In genomic region chr3:40437893-40438292, GRCh38 we compare ENCODE assay signal across 3 cellular contexts.
TF ChIP-seq lines count a peak whose summit lies in the region.

No MANE protein-coding gene starts in this region.

TF ChIP-seq in SK-N-SH, 30 proteins besides CTCF, POLR2A, EP300 and RAD21 (continued from another document):
- TF ChIP-seq REST (IDR thresholded peaks at IDR 0.05; ENCODE audit: low read depth, low read length) = peak; percentile 87

TF ChIP-seq in SK-N-SH treated with all-trans-retinoic acid at 6 μM for 48 hours, 23 proteins besides CTCF, POLR2A, EP300 and RAD21 (continued from another document):
- no peak for TF ChIP-seq ESRRG (CRISPR knock-in tag; IDR thresholded peaks at IDR 0.05)
- TF ChIP-seq ZNF8 (CRISPR knock-in tag; IDR thresholded peaks at IDR 0.05) = no peak
- TF ChIP-seq CSDC2 (CRISPR knock-in tag; IDR thresholded peaks at IDR 0.05) = no peak
- no peak for TF ChIP-seq TCF4 (CRISPR knock-in tag; IDR thresholded peaks at IDR 0.05; ENCODE audit: borderline replicate concordance)
- no peak for TF ChIP-seq CSRNP3 (CRISPR knock-in tag; IDR thresholded peaks at IDR 0.05)
- no peak for TF ChIP-seq TSHZ2 (CRISPR knock-in tag; IDR thresholded peaks at IDR 0.05)
- TF ChIP-seq OSR1 (CRISPR knock-in tag; IDR thresholded peaks at IDR 0.05) = no peak
- no peak for TF ChIP-seq SNAI2 (CRISPR knock-in tag; IDR thresholded peaks at IDR 0.05)
- TF ChIP-seq, protein P1, sequence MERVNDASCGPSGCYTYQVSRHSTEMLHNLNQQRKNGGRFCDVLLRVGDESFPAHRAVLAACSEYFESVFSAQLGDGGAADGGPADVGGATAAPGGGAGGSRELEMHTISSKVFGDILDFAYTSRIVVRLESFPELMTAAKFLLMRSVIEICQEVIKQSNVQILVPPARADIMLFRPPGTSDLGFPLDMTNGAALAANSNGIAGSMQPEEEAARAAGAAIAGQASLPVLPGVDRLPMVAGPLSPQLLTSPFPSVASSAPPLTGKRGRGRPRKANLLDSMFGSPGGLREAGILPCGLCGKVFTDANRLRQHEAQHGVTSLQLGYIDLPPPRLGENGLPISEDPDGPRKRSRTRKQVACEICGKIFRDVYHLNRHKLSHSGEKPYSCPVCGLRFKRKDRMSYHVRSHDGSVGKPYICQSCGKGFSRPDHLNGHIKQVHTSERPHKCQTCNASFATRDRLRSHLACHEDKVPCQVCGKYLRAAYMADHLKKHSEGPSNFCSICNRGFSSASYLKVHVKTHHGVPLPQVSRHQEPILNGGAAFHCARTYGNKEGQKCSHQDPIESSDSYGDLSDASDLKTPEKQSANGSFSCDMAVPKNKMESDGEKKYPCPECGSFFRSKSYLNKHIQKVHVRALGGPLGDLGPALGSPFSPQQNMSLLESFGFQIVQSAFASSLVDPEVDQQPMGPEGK (CRISPR knock-in tag; IDR thresholded peaks at IDR 0.05; ENCODE audit: borderline replicate concordance) = no peak
- no peak for TF ChIP-seq PPARA (CRISPR knock-in tag; IDR thresholded peaks at IDR 0.05; ENCODE audit: borderline replicate concordance)
- TF ChIP-seq ZNF565 (CRISPR knock-in tag; conservative IDR thresholded peaks at IDR 0.05; ENCODE audit: low read depth) = no peak
- TF ChIP-seq ZFP3 (CRISPR knock-in tag; IDR thresholded peaks at IDR 0.05) = no peak
- TF ChIP-seq ZNF70 (CRISPR knock-in tag; IDR thresholded peaks at IDR 0.05) = no peak
- TF ChIP-seq, protein P2, sequence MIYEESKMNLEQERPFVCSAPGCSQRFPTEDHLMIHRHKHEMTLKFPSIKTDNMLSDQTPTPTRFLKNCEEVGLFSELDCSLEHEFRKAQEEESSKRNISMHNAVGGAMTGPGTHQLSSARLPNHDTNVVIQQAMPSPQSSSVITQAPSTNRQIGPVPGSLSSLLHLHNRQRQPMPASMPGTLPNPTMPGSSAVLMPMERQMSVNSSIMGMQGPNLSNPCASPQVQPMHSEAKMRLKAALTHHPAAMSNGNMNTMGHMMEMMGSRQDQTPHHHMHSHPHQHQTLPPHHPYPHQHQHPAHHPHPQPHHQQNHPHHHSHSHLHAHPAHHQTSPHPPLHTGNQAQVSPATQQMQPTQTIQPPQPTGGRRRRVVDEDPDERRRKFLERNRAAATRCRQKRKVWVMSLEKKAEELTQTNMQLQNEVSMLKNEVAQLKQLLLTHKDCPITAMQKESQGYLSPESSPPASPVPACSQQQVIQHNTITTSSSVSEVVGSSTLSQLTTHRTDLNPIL (CRISPR knock-in tag; IDR thresholded peaks at IDR 0.05; ENCODE audit: low read depth) = no peak
- TF ChIP-seq RARB (CRISPR knock-in tag; IDR thresholded peaks at IDR 0.05) = no peak
- no peak for TF ChIP-seq ZFP30 (CRISPR knock-in tag; IDR thresholded peaks at IDR 0.05)
- no peak for TF ChIP-seq ARNTL (CRISPR knock-in tag; IDR thresholded peaks at IDR 0.05; ENCODE audit: borderline replicate concordance, low read depth)

TF ChIP-seq in PFSK-1, 5 proteins besides CTCF, POLR2A, EP300 and RAD21:
- peak; percentile 35 to 86; a peak in 2 of 4 replicates for TF ChIP-seq REST (IDR thresholded peaks at IDR 0.05; ENCODE audit: insufficient read depth in 1 of 2, low read depth in 2 of 2, low read length in 2 of 2)
- no peak for TF ChIP-seq SIN3A (IDR thresholded peaks at IDR 0.05; ENCODE audit: borderline replicate concordance, insufficient read depth, low read length)
